ENCODE assay signal across 8 cellular contexts in genomic region chr4:78776729-78777555, GRCh38. TPM values are rescaled to one million over a fixed set of nuclear protein-coding genes. Genes with fewer than 3 reads are reported as not detected.
DNase-seq lines count a peak whose midpoint lies in the region; ATAC-seq, FAIRE-seq and TF ChIP-seq lines count a peak whose summit lies in the region.

No MANE protein-coding gene starts in this region.

- no peaks in the 10 kb centered on the region for H3K27me3 Mint-ChIP-seq in osteocyte (ENCODE audit: unreplicated experiment)

- H3K36me3 ChIP-seq in BLaER1 (peaks cover 5% of the 10 kb centered on the region; the same call in 1 of the 2 replicates), tibial artery (no peaks in the 10 kb centered on the region)

- H3K27ac ChIP-seq in BLaER1 (peak overlapping the region; percentile 97), tibial artery (peak overlapping the region; percentile 98 to 99)

- DNase-seq in GM19238 (ENCODE audit: insufficient read length, low spot score) (peak; percentile 35), RCC 7860 (ENCODE audit: low spot score) (peak; percentile 62), activated gamma-delta T cell treated with Interleukin-2 at 50 U/mL for 16 hours (peak; percentile 54), germinal center (ENCODE audit: low spot score) (peak; percentile 56), osteocyte (ENCODE audit: extremely low spot score, unreplicated experiment) (no peak), tibial artery (peak; percentile 53 to 67)

- peak overlapping the region; percentile 88 for H3K4me3 Mint-ChIP-seq in osteocyte (ENCODE audit: unreplicated experiment)

- peaks cover 10% of the 10 kb centered on the region for H3K4me1 Mint-ChIP-seq in osteocyte (ENCODE audit: unreplicated experiment)

- no peak for FAIRE-seq in RCC 7860 (lab: Jason Lieb, UNC)

- no peaks in the 10 kb centered on the region for H3K36me3 Mint-ChIP-seq in osteocyte (ENCODE audit: unreplicated experiment)

- H3K27me3 ChIP-seq in BLaER1 (no peaks in the 10 kb centered on the region), tibial artery (no peaks in the 10 kb centered on the region)

- H3K9me3 Mint-ChIP-seq in osteocyte (ENCODE audit: unreplicated experiment), result no peaks in the 10 kb centered on the region

- H3K9me3 ChIP-seq in BLaER1 (no peaks in the 10 kb centered on the region), tibial artery (no peaks in the 10 kb centered on the region)

- TF ChIP-seq CTCF in osteocyte (IDR thresholded peaks at IDR 0.05) (no peak), tibial artery (IDR thresholded peaks at IDR 0.05) (no peak)

- intact Hi-C loops in tibial artery (cut with DNase I; ENCODE audit: low total_unique reads), result loop anchor here (10.0 kb wide), 1 partner anchor 132 kb away; no protein-coding TSS in a partner anchor

- H3K4me1 ChIP-seq in BLaER1, result peaks cover 57% of the 10 kb centered on the region
- peaks cover 0 to 39% (median 6%) of the 10 kb centered on the region in 4 donors for H3K4me1 ChIP-seq in tibial artery

- H3K4me3 ChIP-seq in BLaER1 (peak overlapping the region; percentile 93), tibial artery (peak overlapping the region; percentile 78 to 92)

- ATAC-seq in HG03378 (IDR thresholded peaks at IDR 0.05; ENCODE audit: unreplicated experiment), result peak; percentile 35

- H3K27ac Mint-ChIP-seq in osteocyte (ENCODE audit: unreplicated experiment), result peak overlapping the region; percentile 87

- peak overlapping the region; percentile 68 for H3K4me2 ChIP-seq in BLaER1

- peaks cover 36% of the 10 kb centered on the region; the same call in 1 of the 2 replicates for H4K20me1 ChIP-seq in BLaER1

- peak overlapping the region; percentile 95 for H3K9ac ChIP-seq in BLaER1

RNA-seq across cellular contexts. Expression of gene BMP2K, which starts 0.8 kb away (rescaled TPM):
- 19.5 and 23.0 TPM in 2 replicates for total RNA-seq in osteocyte
